ENCODE assay signal across 10 cellular contexts in the genomic region with DNA sequence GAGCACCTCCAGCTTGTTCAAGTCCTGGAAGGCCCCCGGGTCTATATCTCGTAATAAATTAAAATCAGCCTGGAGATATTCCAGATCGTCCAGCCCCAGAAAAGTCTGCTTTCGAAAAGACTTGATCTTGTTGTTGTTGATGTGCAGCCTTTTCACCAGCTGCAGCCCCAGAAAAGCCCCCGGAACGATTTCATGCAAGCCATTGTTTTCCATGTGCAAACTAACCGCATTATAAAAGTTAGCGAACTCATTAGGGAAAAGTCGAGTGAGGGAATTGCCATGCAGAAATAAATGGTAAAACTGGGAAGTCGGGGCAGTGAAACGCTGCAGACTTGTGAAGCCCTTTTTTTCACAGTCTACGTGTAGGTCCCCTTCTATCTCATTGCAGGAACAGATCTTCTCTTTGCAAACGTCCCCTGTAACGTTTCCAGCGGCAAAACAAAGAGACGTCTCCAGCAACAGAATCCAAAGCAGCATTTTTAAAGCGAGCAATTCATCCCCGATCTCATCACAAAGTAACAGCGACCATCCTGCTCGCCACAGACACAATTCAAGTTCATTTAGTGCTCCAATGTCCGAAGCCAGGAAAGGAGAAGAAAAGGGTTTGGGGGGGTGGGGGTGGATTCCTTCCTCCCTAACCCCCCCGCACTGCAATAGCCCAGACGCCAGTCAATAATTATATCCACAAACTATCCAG. TPM values are rescaled to one million over a fixed set of nuclear protein-coding genes. Genes with fewer than 3 reads are reported as not detected.
DNase-seq lines count a peak whose midpoint lies in the region; ATAC-seq and TF ChIP-seq lines count a peak whose summit lies in the region.
"Had no signal": no experiment of that assay in that cellular context is flagged by ENCODE, and none has a peak within 500 bp of the region (broad histone marks: within the 10 kb centered on the region; RNA-seq: fewer than 3 reads in every experiment).

No MANE protein-coding gene starts in this region.

- DNase-seq in SK-N-SH = no peak
- DNase-seq in astrocyte of the cerebellum (ENCODE audit: low read depth) = no peak
- DNase-seq in iPS-NIHi7 (ENCODE audit: extremely low spot score) = peak; percentile 6
- no peak for DNase-seq in thoracic aorta (ENCODE audit: low spot score)
- no peak for DNase-seq in mesendoderm
- no peak for DNase-seq in effector memory CD4-positive, alpha-beta T cell
- no peak for DNase-seq in kidney glomerular epithelial cell (lab: John Stamatoyannopoulos, UW)
- DNase-seq: NCI-H1930 had no signal

- H3K4me3 ChIP-seq in SK-N-SH (ENCODE audit: low read depth in 2 of 2, low read length in 1 of 2) (0 out of 4 replicates have a peak overlapping the region, but pooled peaks of 1 of the 2 experiments have one; percentile 32), astrocyte of the cerebellum (ENCODE audit: low read depth, low read length) (peak overlapping the region; percentile 51), thoracic aorta (peak overlapping the region; percentile 66), mesendoderm (ENCODE audit: low read length) (no peak overlapping the region)
- H3K4me3 ChIP-seq in effector memory CD4-positive, alpha-beta T cell (ENCODE audit: insufficient read depth, low read depth, low read length, poor library complexity, severe bottlenecking) = no peak overlapping the region

- no peaks in the 10 kb centered on the region for H3F3A ChIP-seq in SK-N-SH (replicated peaks; ENCODE audit: insufficient read depth)

- no peak overlapping the region for H3K23ac ChIP-seq in mesendoderm (ENCODE audit: low read length)

- no peaks in the 10 kb centered on the region for H4K20me1 ChIP-seq in SK-N-SH (ENCODE audit: insufficient read depth)

- H4K5ac ChIP-seq in mesendoderm (ENCODE audit: low read length) = no peak overlapping the region

- peaks cover 41% of the 10 kb centered on the region for H3K27me3 ChIP-seq in SK-N-SH (ENCODE audit: insufficient read depth)
- H3K27me3 ChIP-seq in thoracic aorta (replicated peaks; ENCODE audit: insufficient read depth) = no peaks in the 10 kb centered on the region
- peaks cover 22% of the 10 kb centered on the region for H3K27me3 ChIP-seq in mesendoderm (ENCODE audit: insufficient read depth, low read length, poor library complexity)
- H3K27me3 ChIP-seq in effector memory CD4-positive, alpha-beta T cell (replicated peaks; ENCODE audit: control insufficient read depth, insufficient read depth, low read length, poor library complexity, severe bottlenecking) = peaks cover 13% of the 10 kb centered on the region

- H2BK120ac ChIP-seq in mesendoderm (ENCODE audit: low read depth, low read length) = no peak overlapping the region

- ATAC-seq in SK-N-SH treated with all-trans-retinoic acid at 6 μM for 48 hours (no peak; the same call in 2 of the 3 replicates), thoracic aorta (ENCODE audit: insufficient number of reproducible peaks, low FRiP score, low read depth) (no peak)

- H3K4me1 ChIP-seq in SK-N-SH (ENCODE audit: control insufficient read depth in 1 of 2, insufficient read depth in 2 of 2, low read depth in 1 of 2, low read length in 1 of 2) = peaks cover 0 to 3% of the 10 kb centered on the region in 2 experiments; a peak in 1 of 4 replicates
- peaks cover 5 to 24% of the 10 kb centered on the region in 2 donors for H3K4me1 ChIP-seq in thoracic aorta (ENCODE audit: control insufficient read depth in 1 of 2, low read depth in 2 of 2)
- H3K4me1 ChIP-seq in mesendoderm (ENCODE audit: control insufficient read depth, low read depth, low read length) = no peaks in the 10 kb centered on the region
- H3K4me1 ChIP-seq in effector memory CD4-positive, alpha-beta T cell (ENCODE audit: control insufficient read depth, insufficient read depth, low read length, poor library complexity, severe bottlenecking) = no peaks in the 10 kb centered on the region

- TF ChIP-seq CTCF in SK-N-SH (IDR thresholded peaks at IDR 0.05) = no peak
- no peak for TF ChIP-seq CTCF in astrocyte of the cerebellum (IDR thresholded peaks at IDR 0.05; ENCODE audit: low read depth, low read length, missing control alignments)
- no peak for TF ChIP-seq CTCF in thoracic aorta (IDR thresholded peaks at IDR 0.05)

- no peak overlapping the region for H3K4ac ChIP-seq in mesendoderm (ENCODE audit: low read depth, low read length)

- in situ Hi-C loops in astrocyte of the cerebellum (cut with HindIII; ENCODE audit: low sequenced_read_pairs) = no loop called here

- H2AK5ac ChIP-seq in mesendoderm (ENCODE audit: low read length) = no peak overlapping the region

- POLR2A ChIA-PET in SK-N-SH (lab: Yijun Ruan, JAX) = no interaction called here

- H3K56ac ChIP-seq in mesendoderm (ENCODE audit: low read length) = no peak overlapping the region

- H3K79me1 ChIP-seq in mesendoderm (ENCODE audit: low read length) = no peaks in the 10 kb centered on the region

- no peak overlapping the region for H2BK15ac ChIP-seq in mesendoderm (replicated peaks; ENCODE audit: low read depth)

- no peak overlapping the region for H3K27ac ChIP-seq in SK-N-SH (ENCODE audit: low read depth in 2 of 2, low read length in 1 of 2)
- H3K27ac ChIP-seq in thoracic aorta = no peak overlapping the region
- H3K27ac ChIP-seq in mesendoderm (ENCODE audit: low read depth, low read length) = no peak overlapping the region
- H3K27ac ChIP-seq in effector memory CD4-positive, alpha-beta T cell (ENCODE audit: insufficient read depth, low read length, poor library complexity, severe bottlenecking) = no peak overlapping the region

- no peaks in the 10 kb centered on the region for H3K79me2 ChIP-seq in SK-N-SH (ENCODE audit: insufficient read depth)
- no peaks in the 10 kb centered on the region for H3K79me2 ChIP-seq in mesendoderm (ENCODE audit: control insufficient read depth, insufficient read depth, low read length)

- no peak overlapping the region for H4K8ac ChIP-seq in mesendoderm (ENCODE audit: low read depth, low read length)

- WGBS in SK-N-SH (ENCODE audit: low lambda C conversion rate) = 5% methylated on average over 23 of the region's 23 CpGs
- no CpG with 5 or more reads among the region's 23 CpGs for WGBS in mesendoderm (ENCODE audit: extremely low coverage, insufficient coverage, low lambda C conversion rate)

- H3K9ac ChIP-seq in SK-N-SH = no peak overlapping the region
- H3K9ac ChIP-seq in mesendoderm (ENCODE audit: low read length) = no peak overlapping the region

- H3K36me3 ChIP-seq in SK-N-SH (replicated peaks in 1 of 2; ENCODE audit: control insufficient read depth in 1 of 2, insufficient read depth in 2 of 2, low read length in 1 of 2) = no peaks in the 10 kb centered on the region
- no peaks in the 10 kb centered on the region for H3K36me3 ChIP-seq in thoracic aorta
- H3K36me3 ChIP-seq in mesendoderm (ENCODE audit: control insufficient read depth, insufficient read depth, low read length) = no peaks in the 10 kb centered on the region
- no peaks in the 10 kb centered on the region for H3K36me3 ChIP-seq in effector memory CD4-positive, alpha-beta T cell (ENCODE audit: control insufficient read depth, insufficient read depth, low read length)

- no peaks in the 10 kb centered on the region for H3K9me2 ChIP-seq in SK-N-SH

- no peak overlapping the region for H3K18ac ChIP-seq in mesendoderm (ENCODE audit: low read length)

- H3K4me2 ChIP-seq in SK-N-SH = peak overlapping the region; percentile 22; the same call in 1 of the 2 replicates
- H3K4me2 ChIP-seq in mesendoderm (ENCODE audit: low read length) = no peak overlapping the region

- CTCF ChIA-PET in SK-N-SH (lab: Yijun Ruan, JAX) = no interaction called here

- H3K9me3 ChIP-seq in SK-N-SH = no peaks in the 10 kb centered on the region
- no peaks in the 10 kb centered on the region for H3K9me3 ChIP-seq in thoracic aorta
- no peaks in the 10 kb centered on the region for H3K9me3 ChIP-seq in effector memory CD4-positive, alpha-beta T cell (ENCODE audit: control insufficient read depth, low read length)

- no peak for TF ChIP-seq EP300 in SK-N-SH (IDR thresholded peaks at IDR 0.05; ENCODE audit: borderline replicate concordance in 1 of 2, low read depth in 1 of 2, low read length in 1 of 2)

- H2AFZ ChIP-seq in SK-N-SH (ENCODE audit: low read depth) = no peak overlapping the region

- H2BK5ac ChIP-seq in mesendoderm (ENCODE audit: low read length) = no peak overlapping the region

- no peak for TF ChIP-seq RAD21 in SK-N-SH (IDR thresholded peaks at IDR 0.05; ENCODE audit: low read length)

TF ChIP-seq in SK-N-SH, 30 proteins besides CTCF, POLR2A, EP300 and RAD21 (continues in another document):
- no peak for TF ChIP-seq ELF1 (IDR thresholded peaks at IDR 0.05)
- no peak for TF ChIP-seq FOSL2 (IDR thresholded peaks at IDR 0.05; ENCODE audit: borderline replicate concordance, low read depth)
- TF ChIP-seq NRF1 (IDR thresholded peaks at IDR 0.05; ENCODE audit: low read depth, low read length) = no peak
- TF ChIP-seq, protein P1, sequence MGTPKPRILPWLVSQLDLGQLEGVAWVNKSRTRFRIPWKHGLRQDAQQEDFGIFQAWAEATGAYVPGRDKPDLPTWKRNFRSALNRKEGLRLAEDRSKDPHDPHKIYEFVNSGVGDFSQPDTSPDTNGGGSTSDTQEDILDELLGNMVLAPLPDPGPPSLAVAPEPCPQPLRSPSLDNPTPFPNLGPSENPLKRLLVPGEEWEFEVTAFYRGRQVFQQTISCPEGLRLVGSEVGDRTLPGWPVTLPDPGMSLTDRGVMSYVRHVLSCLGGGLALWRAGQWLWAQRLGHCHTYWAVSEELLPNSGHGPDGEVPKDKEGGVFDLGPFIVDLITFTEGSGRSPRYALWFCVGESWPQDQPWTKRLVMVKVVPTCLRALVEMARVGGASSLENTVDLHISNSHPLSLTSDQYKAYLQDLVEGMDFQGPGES (IDR thresholded peaks at IDR 0.05; ENCODE audit: low read depth, low read length) = no peak
- no peak for TF ChIP-seq TCF12 (IDR thresholded peaks at IDR 0.05)

TF ChIP-seq in SK-N-SH treated with all-trans-retinoic acid at 6 μM for 48 hours, 23 proteins besides CTCF, POLR2A, EP300 and RAD21 (continues in another document):
- TF ChIP-seq ZFP30 (CRISPR knock-in tag; IDR thresholded peaks at IDR 0.05) = no peak
- no peak for TF ChIP-seq ZNF565 (CRISPR knock-in tag; conservative IDR thresholded peaks at IDR 0.05; ENCODE audit: low read depth)
- no peak for TF ChIP-seq BACH2 (CRISPR knock-in tag; IDR thresholded peaks at IDR 0.05; ENCODE audit: borderline replicate concordance)
- TF ChIP-seq ZNF70 (CRISPR knock-in tag; IDR thresholded peaks at IDR 0.05) = no peak

RNA-seq across cellular contexts. Expression of a gene that starts 1.1 kb away (rescaled TPM):
- polyA plus RNA-seq in SK-N-SH (2012; rRNA removed) = not detected in 2 replicates
- not detected in 2 replicates for polyA plus RNA-seq in SK-N-SH (2012; cell fraction: cytosol; rRNA removed)
- not detected in 2 replicates for polyA plus RNA-seq in SK-N-SH (2012; cell fraction: nucleus; rRNA removed)
- total RNA-seq in thoracic aorta = not detected
- 0.01 TPM for polyA plus RNA-seq in mesendoderm (2013, experiment 1 of 2)
- 0.03 TPM for polyA plus RNA-seq in mesendoderm (2013, experiment 2 of 2)
- total RNA-seq: liver had no signal
- polyA plus RNA-seq: liver had no signal

Comparison
In these comparisons a context has a peak if more than half of its experiments do, and no peak if none do; other contexts are left out.
1. H3K4me3 ChIP-seq: peak in astrocyte of the cerebellum (single experiment) and thoracic aorta (single experiment); none in mesendoderm (single experiment) and effector memory CD4-positive, alpha-beta T cell (single experiment).